ENCODE assay signal across 1 cellular context in the genomic region with DNA sequence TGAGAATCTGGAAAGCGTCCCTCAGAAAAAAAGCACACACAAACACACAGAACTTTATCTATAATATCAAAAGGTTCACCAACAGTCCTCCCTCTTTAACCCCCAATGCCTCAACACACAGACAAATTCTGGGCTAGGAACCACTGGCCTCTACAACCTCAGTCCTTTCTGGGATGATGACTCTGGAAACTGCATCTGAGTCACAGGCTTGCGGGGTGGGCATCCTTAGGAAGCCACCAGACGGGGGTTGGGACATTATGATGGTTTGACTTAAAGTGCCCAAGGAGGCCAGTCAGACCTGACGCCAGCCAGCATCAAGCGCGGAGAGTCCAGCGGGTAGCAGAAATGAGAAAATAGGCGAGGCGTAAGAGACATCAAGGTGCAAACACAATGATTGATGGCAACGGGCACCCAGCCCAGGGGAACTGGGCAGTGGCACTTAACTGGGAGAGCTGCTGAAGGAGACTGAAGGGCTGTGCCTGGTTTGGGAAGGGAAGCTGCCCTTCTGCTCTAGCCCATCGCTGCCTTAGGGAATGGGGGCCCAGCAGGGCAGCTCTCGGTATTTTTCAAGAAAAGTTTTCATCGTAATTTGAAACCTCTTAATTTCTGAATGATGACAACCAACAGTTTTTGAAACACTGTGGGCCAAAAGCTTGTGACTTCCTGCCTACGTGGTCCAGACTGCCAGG.
TF ChIP-seq lines count a peak whose summit lies in the region.

No MANE protein-coding gene starts in this region.

TF ChIP-seq in SK-N-SH, 30 proteins besides CTCF, POLR2A, EP300 and RAD21 (continued from another document):
- TF ChIP-seq CHD2 (IDR thresholded peaks at IDR 0.05; ENCODE audit: low read length, partially characterized antibody) (no peak), RCOR1 (IDR thresholded peaks at IDR 0.05; ENCODE audit: low read length) (no peak), SMC3 (IDR thresholded peaks at IDR 0.05; ENCODE audit: low read depth, low read length) (no peak)
- TF ChIP-seq, protein P1, sequence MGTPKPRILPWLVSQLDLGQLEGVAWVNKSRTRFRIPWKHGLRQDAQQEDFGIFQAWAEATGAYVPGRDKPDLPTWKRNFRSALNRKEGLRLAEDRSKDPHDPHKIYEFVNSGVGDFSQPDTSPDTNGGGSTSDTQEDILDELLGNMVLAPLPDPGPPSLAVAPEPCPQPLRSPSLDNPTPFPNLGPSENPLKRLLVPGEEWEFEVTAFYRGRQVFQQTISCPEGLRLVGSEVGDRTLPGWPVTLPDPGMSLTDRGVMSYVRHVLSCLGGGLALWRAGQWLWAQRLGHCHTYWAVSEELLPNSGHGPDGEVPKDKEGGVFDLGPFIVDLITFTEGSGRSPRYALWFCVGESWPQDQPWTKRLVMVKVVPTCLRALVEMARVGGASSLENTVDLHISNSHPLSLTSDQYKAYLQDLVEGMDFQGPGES (IDR thresholded peaks at IDR 0.05; ENCODE audit: low read depth, low read length) = no peak
